ENCODE assay signal across 1 cellular context in genomic region chr20:31712564-31713311, GRCh38.
A peak's percentile ranks its signal among the peaks of the same experiment; 100 is the strongest.
TF ChIP-seq lines count a peak whose summit lies in the region.

No MANE protein-coding gene starts in this region.

TF ChIP-seq in HepG2, 621 proteins besides CTCF, POLR2A, EP300 and RAD21 (continued from another document and continues in another):
- TF ChIP-seq HMGXB3 (CRISPR knock-in tag; IDR thresholded peaks at IDR 0.05; ENCODE audit: borderline replicate concordance) = 0 out of 2 replicates have a peak, but pooled peaks have one; percentile 11
- peak; percentile 32; the same call in 1 of the 2 replicates for TF ChIP-seq ZBTB20 (CRISPR knock-in tag; IDR thresholded peaks at IDR 0.05; ENCODE audit: borderline replicate concordance, low read depth)
- TF ChIP-seq SRY (CRISPR knock-in tag; IDR thresholded peaks at IDR 0.05) = 0 out of 2 replicates have a peak, but pooled peaks have one; percentile 18
- peak; percentile 76; the same call in 1 of the 2 replicates for TF ChIP-seq KLF13 (CRISPR knock-in tag; IDR thresholded peaks at IDR 0.05)
- TF ChIP-seq CBFB (CRISPR knock-in tag; IDR thresholded peaks at IDR 0.05) = peak; percentile 68; the same call in 1 of the 2 replicates
- TF ChIP-seq ZKSCAN5 (CRISPR knock-in tag; IDR thresholded peaks at IDR 0.05) = no peak
- TF ChIP-seq ZNF839 (CRISPR knock-in tag; IDR thresholded peaks at IDR 0.05; ENCODE audit: borderline replicate concordance) = no peak
- TF ChIP-seq ZNF343 (CRISPR knock-in tag; IDR thresholded peaks at IDR 0.05) = 0 out of 2 replicates have a peak, but pooled peaks have one; percentile 60
- TF ChIP-seq JUNB (CRISPR knock-in tag; IDR thresholded peaks at IDR 0.05; ENCODE audit: borderline replicate concordance) = no peak; the same call in 1 of the 2 replicates
- no peak for TF ChIP-seq ZNF546 (CRISPR knock-in tag; conservative IDR thresholded peaks at IDR 0.05)
- no peak for TF ChIP-seq ZSCAN5A (CRISPR knock-in tag; IDR thresholded peaks at IDR 0.05; ENCODE audit: borderline replicate concordance)
- peak; percentile 83 for TF ChIP-seq NFIC (IDR thresholded peaks at IDR 0.05; ENCODE audit: low read length)
- 0 out of 2 replicates have a peak, but pooled peaks have one; percentile 14 for TF ChIP-seq ZNF362 (CRISPR knock-in tag; IDR thresholded peaks at IDR 0.05; ENCODE audit: borderline replicate concordance)
- TF ChIP-seq ZNF687 (CRISPR knock-in tag; IDR thresholded peaks at IDR 0.05) = no peak; the same call in 1 of the 2 replicates
- no peak for TF ChIP-seq ZNF850 (CRISPR knock-in tag; conservative IDR thresholded peaks at IDR 0.05)
- no peak for TF ChIP-seq FOXO4 (CRISPR knock-in tag; conservative IDR thresholded peaks at IDR 0.05)
- no peak for TF ChIP-seq TEF (CRISPR knock-in tag; IDR thresholded peaks at IDR 0.05)
- peak; percentile 46; the same call in 1 of the 2 replicates for TF ChIP-seq HDAC1 (CRISPR knock-in tag; IDR thresholded peaks at IDR 0.05)
- TF ChIP-seq MLXIP (CRISPR knock-in tag; IDR thresholded peaks at IDR 0.05; ENCODE audit: borderline replicate concordance) = no peak
- no peak for TF ChIP-seq ZMYM3 (CRISPR knock-in tag; IDR thresholded peaks at IDR 0.05)
- TF ChIP-seq MYC (CRISPR knock-in tag; IDR thresholded peaks at IDR 0.05; ENCODE audit: borderline replicate concordance) = no peak; the same call in 1 of the 2 replicates
- no peak for TF ChIP-seq NR3C1 (CRISPR knock-in tag; IDR thresholded peaks at IDR 0.05)
- TF ChIP-seq CHD4 (IDR thresholded peaks at IDR 0.05; ENCODE audit: borderline replicate concordance, low read length) = no peak
- peak; percentile 78 for TF ChIP-seq ZNF263 (CRISPR knock-in tag; IDR thresholded peaks at IDR 0.05)
- TF ChIP-seq ZNF205 (CRISPR knock-in tag; IDR thresholded peaks at IDR 0.05) = peak; percentile 26; the same call in 1 of the 2 replicates
- TF ChIP-seq ZHX1 (CRISPR knock-in tag; IDR thresholded peaks at IDR 0.05; ENCODE audit: low read depth) = no peak
- TF ChIP-seq MZF1 (CRISPR knock-in tag; IDR thresholded peaks at IDR 0.05; ENCODE audit: borderline replicate concordance) = no peak; the same call in 1 of the 2 replicates
- TF ChIP-seq HMG20B (CRISPR knock-in tag; conservative IDR thresholded peaks at IDR 0.05) = peak; percentile 74
- peak; percentile 69; the same call in 1 of the 2 replicates for TF ChIP-seq KDM1A (CRISPR knock-in tag; IDR thresholded peaks at IDR 0.05)
- no peak for TF ChIP-seq NFRKB (IDR thresholded peaks at IDR 0.05)
- no peak for TF ChIP-seq ZNF777 (CRISPR knock-in tag; IDR thresholded peaks at IDR 0.05)
- TF ChIP-seq WIZ (CRISPR knock-in tag; IDR thresholded peaks at IDR 0.05) = no peak
- TF ChIP-seq KAT7 (CRISPR knock-in tag; IDR thresholded peaks at IDR 0.05; ENCODE audit: borderline replicate concordance) = peak; percentile 23; the same call in 1 of the 2 replicates
- TF ChIP-seq GABPA (IDR thresholded peaks at IDR 0.05; ENCODE audit: low read depth, low read length) = no peak
- no peak; the same call in 1 of the 2 replicates for TF ChIP-seq GABPA (CRISPR knock-in tag; IDR thresholded peaks at IDR 0.05; ENCODE audit: low read depth)
- TF ChIP-seq DPF2 (CRISPR knock-in tag; IDR thresholded peaks at IDR 0.05; ENCODE audit: borderline replicate concordance, low read depth) = peak; percentile 67; the same call in 1 of the 2 replicates
- no peak for TF ChIP-seq ZNF280B (CRISPR knock-in tag; IDR thresholded peaks at IDR 0.05; ENCODE audit: borderline replicate concordance)
- TF ChIP-seq SYNCRIP (IDR thresholded peaks at IDR 0.05; ENCODE audit: insufficient read depth, low read depth, low read length) = no peak
